Comparison of ENCODE assay signal across 8 cellular contexts in genomic region chr1:183956559-183957188, GRCh38.
A peak's percentile ranks its signal among the peaks of the same experiment; 100 is the strongest.
DNase-seq lines count a peak whose midpoint lies in the region; ATAC-seq and TF ChIP-seq lines count a peak whose summit lies in the region.

No MANE protein-coding gene starts in this region.

- peaks cover 16% of the 10 kb centered on the region for H3K4me1 ChIP-seq in OCI-LY3 (ENCODE audit: low read length)
- H3K4me1 ChIP-seq in cardiac muscle cell (ENCODE audit: low read depth), result no peaks in the 10 kb centered on the region

- peak overlapping the region; percentile 54 for H3K4me2 ChIP-seq in OCI-LY3 (ENCODE audit: low read length)

- no peak overlapping the region for H2AFZ ChIP-seq in OCI-LY3 (ENCODE audit: low read depth, low read length)

- H3K27ac ChIP-seq in OCI-LY3 (ENCODE audit: low read length) (peak overlapping the region; percentile 13; the same call in 1 of the 2 replicates), cardiac muscle cell (no peak overlapping the region)

- ATAC-seq in GM18511 (IDR thresholded peaks at IDR 0.05; ENCODE audit: unreplicated experiment), result peak; percentile 100
- ATAC-seq in HG02852 (IDR thresholded peaks at IDR 0.05; ENCODE audit: unreplicated experiment), result peak; percentile 100

- no peaks in the 10 kb centered on the region for H4K20me1 ChIP-seq in OCI-LY3 (ENCODE audit: insufficient read depth, low read length)

- peak; percentile 47 for TF ChIP-seq CTCF in OCI-LY3 (IDR thresholded peaks at IDR 0.05; ENCODE audit: low read depth, low read length)
- peak; percentile 38 for TF ChIP-seq CTCF in cardiac muscle cell (IDR thresholded peaks at IDR 0.05; ENCODE audit: low read depth, low read length)

- H3K79me2 ChIP-seq in OCI-LY3 (ENCODE audit: low read length), result no peaks in the 10 kb centered on the region

- DNase-seq in activated T-cell treated with anti-CD3 and anti-CD28 coated beads, Interleukin-2, amount 50 U/mL, for 48 hours, result peak; percentile 42 to 54
- DNase-seq in cardiac muscle cell (ENCODE audit: low read depth in 1 of 2, low spot score in 1 of 2), result peak in 1 of 2 donors; percentile 84
- DNase-seq in stimulated activated CD4-positive, alpha-beta T cell treated with anti-CD3 and anti-CD28 coated beads, TNF-alpha, amount 100 ng/mL, for 1 hour (ENCODE audit: low read depth in 3 of 3, low spot score in 1 of 3), result peak in 2 of 3 donors; percentile 12 to 25
- no peak for DNase-seq in SK-N-DZ (ENCODE audit: low spot score)
- no peak for DNase-seq in NCI-H1092 treated with DMSO at 0.1 percent for 48 hours (lab: John Stamatoyannopoulos, UW)

- peak overlapping the region; percentile 15; the same call in 1 of the 2 replicates for H3K4me3 ChIP-seq in OCI-LY3 (ENCODE audit: low read length)
- no peak overlapping the region for H3K4me3 ChIP-seq in cardiac muscle cell

- H3K9me3 ChIP-seq in OCI-LY3 (ENCODE audit: insufficient read depth, low read length), result no peaks in the 10 kb centered on the region
- no peaks in the 10 kb centered on the region for H3K9me3 ChIP-seq in cardiac muscle cell (ENCODE audit: low read depth)

- H3K27me3 ChIP-seq in OCI-LY3 (ENCODE audit: low read depth, low read length), result no peaks in the 10 kb centered on the region; the same call in 1 of the 2 replicates
- no peaks in the 10 kb centered on the region for H3K27me3 ChIP-seq in cardiac muscle cell

- no peak overlapping the region for H3K9ac ChIP-seq in OCI-LY3 (ENCODE audit: low read length)

- H3K36me3 ChIP-seq in OCI-LY3 (replicated peaks; ENCODE audit: low read depth, low read length), result no peaks in the 10 kb centered on the region
- no peaks in the 10 kb centered on the region for H3K36me3 ChIP-seq in cardiac muscle cell

Comparison
In these comparisons a context has a peak if more than half of its experiments do, and no peak if none do; other contexts are left out.
1. DNase-seq: peak in activated T-cell treated with anti-CD3 and anti-CD28 coated beads, Interleukin-2, amount 50 U/mL, for 48 hours (2 of 2) and stimulated activated CD4-positive, alpha-beta T cell treated with anti-CD3 and anti-CD28 coated beads, TNF-alpha, amount 100 ng/mL, for 1 hour (2 of 3); none in SK-N-DZ (single experiment) and NCI-H1092 treated with DMSO at 0.1 percent for 48 hours (single experiment).